Comparison of ENCODE assay signal across 1 cellular context in genomic region chr6:160455484-160456213, GRCh38.
TF ChIP-seq lines count a peak whose summit lies in the region.

No MANE protein-coding gene starts in this region.

TF ChIP-seq in K562, 482 proteins besides CTCF, POLR2A, EP300 and RAD21 (continued from another document):
- no peak for TF ChIP-seq HMGXB4 (CRISPR knock-in tag; IDR thresholded peaks at IDR 0.05)
- no peak for TF ChIP-seq RBM17 (IDR thresholded peaks at IDR 0.05; ENCODE audit: borderline replicate concordance, low read depth, low read length)
- TF ChIP-seq PTTG1 (tag; IDR thresholded peaks at IDR 0.05; ENCODE audit: low read depth): no peak
- peak; percentile 30; the same call in 1 of the 2 replicates for TF ChIP-seq JUND (IDR thresholded peaks at IDR 0.05; ENCODE audit: borderline replicate concordance, low read depth, low read length)
- no peak for TF ChIP-seq JUND (tag; IDR thresholded peaks at IDR 0.05; ENCODE audit: borderline replicate concordance, low read depth, low read length)
- TF ChIP-seq DEAF1 (CRISPR knock-in tag; IDR thresholded peaks at IDR 0.05): peak; percentile 97
- TF ChIP-seq ZBTB7A (IDR thresholded peaks at IDR 0.05; ENCODE audit: borderline replicate concordance, control insufficient read depth, low read depth, low read length): peak; percentile 90
- TF ChIP-seq ARID2 (IDR thresholded peaks at IDR 0.05): peak; percentile 51; the same call in 1 of the 2 replicates
- TF ChIP-seq MAFK (IDR thresholded peaks at IDR 0.05; ENCODE audit: low read length): 0 out of 2 replicates have a peak, but pooled peaks have one; percentile 3
